In genomic region chr6:14212632-14213031, GRCh38 we compare ENCODE assay signal across 19 cellular contexts.
DNase-seq lines count a peak whose midpoint lies in the region; ATAC-seq and TF ChIP-seq lines count a peak whose summit lies in the region.
"Had no signal": no experiment of that assay in that cellular context is flagged by ENCODE, and none has a peak within 500 bp of the region (broad histone marks: within the 10 kb centered on the region; RNA-seq: fewer than 3 reads in every experiment).

No MANE protein-coding gene starts in this region.

- TF ChIP-seq CTCF in DND-41 (IDR thresholded peaks at IDR 0.05; ENCODE audit: borderline replicate concordance, extremely low read depth, low read length, poor library complexity, severe bottlenecking) (no peak), activated B cell treated with CpG ODN at 0.5 μM for 24 hours (IDR thresholded peaks at IDR 0.05) (no peak), neural progenitor cell (IDR thresholded peaks at IDR 0.05) (no peak), GM23338 (conservative IDR thresholded peaks at IDR 0.05; ENCODE audit: low read depth in 2 of 2) (no peak)

- no peak overlapping the region for H3K4me3 Mint-ChIP-seq in activated B cell treated with CpG ODN at 0.5 μM for 24 hours
- peak overlapping the region; percentile 85 for H3K4me3 Mint-ChIP-seq in neural progenitor cell
- no peak overlapping the region for H3K4me3 Mint-ChIP-seq in GM23338

- H3K36me3 Mint-ChIP-seq in activated B cell treated with CpG ODN at 0.5 μM for 24 hours (ENCODE audit: low read depth): peaks cover 10% of the 10 kb centered on the region
- no peaks in the 10 kb centered on the region for H3K36me3 Mint-ChIP-seq in neural progenitor cell
- peaks cover 16% of the 10 kb centered on the region for H3K36me3 Mint-ChIP-seq in GM23338 (ENCODE audit: low read depth)
- H3K36me3 Mint-ChIP-seq: CD8-positive, alpha-beta memory T cell had no signal

- peak; percentile 21 for DNase-seq in DND-41
- DNase-seq in activated B cell treated with CpG ODN at 0.5 μM for 24 hours: no peak
- no peak for DNase-seq in neural progenitor cell (ENCODE audit: low spot score)
- DNase-seq in GM23338 (ENCODE audit: low spot score): no peak
- DNase-seq: C1 segment of cervical spinal cord; CD8-positive, alpha-beta memory T cell; EL; GF-D8; IMR-90; MV-4-11; NCI-H1694; NCI-H2081; NCI-H2171 had no signal

- H3K27me3 Mint-ChIP-seq in activated B cell treated with CpG ODN at 0.5 μM for 24 hours (no peaks in the 10 kb centered on the region), neural progenitor cell (ENCODE audit: insufficient read depth, low read depth) (peaks cover 21% of the 10 kb centered on the region), GM23338 (ENCODE audit: insufficient read depth, low read depth, poor library complexity) (peaks cover 20% of the 10 kb centered on the region)

- no peak overlapping the region for H2AFZ ChIP-seq in DND-41 (ENCODE audit: low read depth, low read length)
- no peak overlapping the region for H2AFZ ChIP-seq in neural progenitor cell (replicated peaks)
- no peak overlapping the region for H2AFZ ChIP-seq in GM23338

- H3K9ac ChIP-seq in BLaER1 (peak overlapping the region; percentile 78; the same call in 1 of the 2 replicates), DND-41 (ENCODE audit: low read depth, low read length) (0 out of 2 replicates have a peak overlapping the region, but pooled peaks have one; percentile 63), neural progenitor cell (no peak overlapping the region)
- H3K9ac ChIP-seq: KMS-11 had no signal

- ATAC-seq in DND-41 (ENCODE audit: insufficient read depth, low read depth) (no peak), activated B cell treated with CpG ODN at 0.5 μM for 24 hours (ENCODE audit: low read depth) (no peak), GM19397 (IDR thresholded peaks at IDR 0.05; ENCODE audit: unreplicated experiment) (no peak), HG02938 (IDR thresholded peaks at IDR 0.05; ENCODE audit: unreplicated experiment) (no peak), GM23338 (no peak)
- ATAC-seq: HCT116 had no signal

- intact Hi-C loops in activated B cell treated with CpG ODN at 0.5 μM for 24 hours (cut with micrococcal nuclease): loop anchor here (5.0 kb wide), 4 partner anchors 185 to 1115 kb away; no protein-coding TSS in a partner anchor

- H3K4me2 ChIP-seq in BLaER1 (peak overlapping the region; percentile 96), DND-41 (ENCODE audit: insufficient read depth, low read length) (no peak overlapping the region), neural progenitor cell (peak overlapping the region; percentile 79), GM23338 (no peak overlapping the region)

- H4K20me1 ChIP-seq in BLaER1 (no peaks in the 10 kb centered on the region), DND-41 (ENCODE audit: insufficient read depth, low read length) (no peaks in the 10 kb centered on the region), neural progenitor cell (ENCODE audit: low read depth) (no peaks in the 10 kb centered on the region), GM23338 (replicated peaks; ENCODE audit: insufficient read depth) (no peaks in the 10 kb centered on the region)

- H3K9me3 ChIP-seq in BLaER1 (no peaks in the 10 kb centered on the region), DND-41 (ENCODE audit: insufficient read depth, low read length, severe bottlenecking) (no peaks in the 10 kb centered on the region), neural progenitor cell (ENCODE audit: low read depth) (no peaks in the 10 kb centered on the region)
- H3K9me3 ChIP-seq: SJCRH30 had no signal

- H3K27me3 ChIP-seq in BLaER1: no peaks in the 10 kb centered on the region
- no peaks in the 10 kb centered on the region for H3K27me3 ChIP-seq in DND-41 (ENCODE audit: insufficient read depth, low read length, poor library complexity)
- H3K27me3 ChIP-seq in neural progenitor cell: peaks cover 21% of the 10 kb centered on the region
- peaks cover 13% of the 10 kb centered on the region; the same call in 1 of the 2 replicates for H3K27me3 ChIP-seq in GM23338 (ENCODE audit: insufficient read depth)
- H3K27me3 ChIP-seq: SJCRH30 had no signal

- POLR2A ChIA-PET in activated B cell treated with CpG ODN at 0.5 μM for 24 hours (lab: Charles Lee): interaction anchor here (0.6 kb wide), 1 partner anchor 25 kb away, joined by 8 read pairs; no protein-coding TSS in a partner anchor

- H3K36me3 ChIP-seq in BLaER1 (no peaks in the 10 kb centered on the region), DND-41 (ENCODE audit: insufficient read depth, low read length) (no peaks in the 10 kb centered on the region), neural progenitor cell (no peaks in the 10 kb centered on the region), GM23338 (ENCODE audit: insufficient read depth) (no peaks in the 10 kb centered on the region; the same call in 1 of the 2 replicates)
- H3K36me3 ChIP-seq: SJCRH30 had no signal

- H3K4me1 Mint-ChIP-seq in activated B cell treated with CpG ODN at 0.5 μM for 24 hours (peaks cover 45% of the 10 kb centered on the region), neural progenitor cell (peaks cover 24% of the 10 kb centered on the region), GM23338 (peaks cover 14% of the 10 kb centered on the region)

- H3K27ac ChIP-seq in BLaER1 (peak overlapping the region; percentile 85), DND-41 (ENCODE audit: low read length) (peak overlapping the region; percentile 77), neural progenitor cell (no peak overlapping the region), GM23338 (ENCODE audit: low read depth) (no peak overlapping the region)
- H3K27ac ChIP-seq: KMS-11 had no signal

- H3K27ac Mint-ChIP-seq in activated B cell treated with CpG ODN at 0.5 μM for 24 hours (peak overlapping the region; percentile 88), neural progenitor cell (no peak overlapping the region), GM23338 (no peak overlapping the region)

- peak overlapping the region; percentile 77; the same call in 1 of the 2 replicates for H3K4me3 ChIP-seq in BLaER1
- H3K4me3 ChIP-seq in DND-41 (ENCODE audit: low read depth in 1 of 2, low read length in 2 of 2): no peak overlapping the region
- H3K4me3 ChIP-seq in neural progenitor cell: no peak overlapping the region
- no peak overlapping the region for H3K4me3 ChIP-seq in GM23338

- H3K9me2 ChIP-seq in GM23338 (ENCODE audit: insufficient read depth): peaks cover 15% of the 10 kb centered on the region; the same call in 1 of the 2 replicates

- CTCF ChIA-PET in activated B cell treated with CpG ODN at 0.5 μM for 24 hours (lab: Charles Lee): interaction anchor here (1.4 kb wide), 1 partner anchor 498 kb away, joined by 4 read pairs; no protein-coding TSS in a partner anchor

- no peaks in the 10 kb centered on the region for H3K9me3 Mint-ChIP-seq in activated B cell treated with CpG ODN at 0.5 μM for 24 hours
- peaks cover 5% of the 10 kb centered on the region for H3K9me3 Mint-ChIP-seq in neural progenitor cell
- H3K9me3 Mint-ChIP-seq in GM23338: peaks cover 20% of the 10 kb centered on the region
- H3K9me3 Mint-ChIP-seq: CD8-positive, alpha-beta memory T cell had no signal

- H3F3A ChIP-seq in neural progenitor cell (ENCODE audit: low read depth) (peaks cover 9% of the 10 kb centered on the region), GM23338 (replicated peaks; ENCODE audit: low read depth) (peaks cover 11% of the 10 kb centered on the region)

- H3K4me1 ChIP-seq in BLaER1 (peaks cover 52% of the 10 kb centered on the region), DND-41 (ENCODE audit: insufficient read depth, low read length) (peaks cover 25% of the 10 kb centered on the region), neural progenitor cell (peaks cover 17% of the 10 kb centered on the region), GM23338 (ENCODE audit: insufficient read depth) (peaks cover 14% of the 10 kb centered on the region)

- H3K79me2 ChIP-seq in DND-41 (ENCODE audit: insufficient read depth, low read length) (no peaks in the 10 kb centered on the region), neural progenitor cell (ENCODE audit: low read depth) (no peaks in the 10 kb centered on the region), GM23338 (replicated peaks; ENCODE audit: insufficient read depth) (no peaks in the 10 kb centered on the region; the same call in 1 of the 2 replicates)

TF ChIP-seq in GM23338, 12 proteins besides CTCF, POLR2A, EP300 and RAD21:
- TF ChIP-seq CREB1 (CRISPR knock-in tag; IDR thresholded peaks at IDR 0.05; ENCODE audit: low read depth) (no peak), POLR2AphosphoS5 (IDR thresholded peaks at IDR 0.05; ENCODE audit: low read depth) (no peak), EZH2 (IDR thresholded peaks at IDR 0.05; ENCODE audit: low read depth, unreplicated experiment) (no peak), NANOG (IDR thresholded peaks at IDR 0.05; ENCODE audit: borderline replicate concordance) (no peak)

Comparison
In these comparisons a context has a peak if more than half of its experiments do, and no peak if none do; other contexts are left out.
1. H3K27ac ChIP-seq: peak in BLaER1 (single experiment) and DND-41 (single experiment); none in neural progenitor cell (single experiment) and GM23338 (single experiment).
2. H3K4me2 ChIP-seq: peak in BLaER1 (single experiment) and neural progenitor cell (single experiment); none in DND-41 (single experiment) and GM23338 (single experiment).